ENCODE assay signal across 14 cellular contexts in genomic region chr6:165181951-165182414, GRCh38.
DNase-seq lines count a peak whose midpoint lies in the region; ATAC-seq and TF ChIP-seq lines count a peak whose summit lies in the region.
"Had no signal": no experiment of that assay in that cellular context is flagged by ENCODE, and none has a peak within 500 bp of the region (broad histone marks: within the 10 kb centered on the region; RNA-seq: fewer than 3 reads in every experiment).

No MANE protein-coding gene starts in this region.

- H3K27ac ChIP-seq in uterus, result no peak overlapping the region
- H3K27ac ChIP-seq: BLaER1, gastrocnemius medialis had no signal

- no peak overlapping the region for H3K4me3 ChIP-seq in uterus
- H3K4me3 ChIP-seq: BLaER1, gastrocnemius medialis, HAP-1 had no signal

- TF ChIP-seq CTCF in uterus (IDR thresholded peaks at IDR 0.05), result no peak

- H3K9me3 ChIP-seq in uterus, result no peaks in the 10 kb centered on the region
- H3K9me3 ChIP-seq: gastrocnemius medialis, HAP-1 had no signal

- no peaks in the 10 kb centered on the region for H3K27me3 ChIP-seq in uterus
- H3K27me3 ChIP-seq: BLaER1, gastrocnemius medialis had no signal

- intact Hi-C loops in uterus (cut with DNase I; ENCODE audit: low total_unique reads), result no loop called here

- H3K4me1 ChIP-seq in uterus, result no peaks in the 10 kb centered on the region
- H3K4me1 ChIP-seq: BLaER1, gastrocnemius medialis, HAP-1 had no signal

- ATAC-seq in GM18858 (IDR thresholded peaks at IDR 0.05; ENCODE audit: unreplicated experiment), result no peak
- ATAC-seq: activated T-cell treated with anti-CD3 and anti-CD28 coated beads, Interleukin-2, amount 50 U/mL, for 4 hours; gastrocnemius medialis had no signal

- H3K36me3 ChIP-seq in uterus, result no peaks in the 10 kb centered on the region
- H3K36me3 ChIP-seq: BLaER1, gastrocnemius medialis, HAP-1 had no signal

- TF ChIP-seq POLR2A in uterus (IDR thresholded peaks at IDR 0.05), result no peak

- DNase-seq in A172 (ENCODE audit: low spot score) (peak; percentile 14), HCEC 1CT (peak; percentile 69), amniotic epithelial cell (ENCODE audit: low read depth) (peak; percentile 9), foreskin melanocyte (peak; percentile 31), NCI-H1048 (lab: John Stamatoyannopoulos, UW) (no peak), uterus (no peak), SW 1271 (lab: John Stamatoyannopoulos, UW) (no peak)
- DNase-seq: activated CD4-positive, CD25-positive, alpha-beta regulatory T cell treated with anti-CD3 and anti-CD28 coated beads, Interleukin-2, amount 50 U/mL, for 72 hours; activated T-cell treated with anti-CD3 and anti-CD28 coated beads, Interleukin-2, amount 50 U/mL, for 4 hours; gastrocnemius medialis; Kasumi-1 had no signal

Comparison
In these comparisons a context has a peak if more than half of its experiments do, and no peak if none do; other contexts are left out.
1. DNase-seq: peak in A172 (single experiment), HCEC 1CT (single experiment), amniotic epithelial cell (single experiment) and foreskin melanocyte (single experiment); none in NCI-H1048 (single experiment), uterus (0 of 2) and SW 1271 (0 of 2).